ENCODE assay signal across 15 cellular contexts in the genomic region with DNA sequence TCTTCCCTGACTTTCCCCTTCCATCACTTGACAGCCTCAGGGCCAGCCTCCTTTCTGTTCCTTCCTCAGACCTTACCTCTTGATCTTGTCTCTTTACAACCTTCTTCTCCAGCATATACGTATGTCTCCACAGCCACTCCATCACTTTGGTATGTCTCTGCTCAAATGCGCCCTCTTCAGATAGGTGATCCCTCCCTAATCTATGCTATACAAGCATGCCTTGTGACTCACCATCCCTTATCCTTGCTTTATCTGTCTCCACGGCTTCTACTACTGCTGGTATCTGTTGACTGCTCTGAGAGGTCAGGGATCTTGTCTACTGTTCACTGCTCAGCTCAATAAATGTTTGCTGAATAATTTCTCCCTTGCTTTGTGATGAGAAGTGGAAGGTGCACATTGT. TPM values are rescaled to one million over a fixed set of nuclear protein-coding genes. Genes with fewer than 3 reads are reported as not detected.
DNase-seq lines count a peak whose midpoint lies in the region; ATAC-seq and TF ChIP-seq lines count a peak whose summit lies in the region.
"Had no signal": no experiment of that assay in that cellular context is flagged by ENCODE, and none has a peak within 500 bp of the region (broad histone marks: within the 10 kb centered on the region; RNA-seq: fewer than 3 reads in every experiment).

No MANE protein-coding gene starts in this region.

- TF ChIP-seq CTCF in PC-3 (conservative IDR thresholded peaks at IDR 0.05; ENCODE audit: low read depth, low read length) (peak; percentile 48), epithelial cell of esophagus (IDR thresholded peaks at IDR 0.05; ENCODE audit: insufficient read depth, low read depth, low read length, missing control alignments) (peak; percentile 18), type B pancreatic cell (conservative IDR thresholded peaks at IDR 0.05) (no peak)

- H3K27ac Mint-ChIP-seq in activated naive CD4-positive, alpha-beta T cell treated with anti-CD3 and anti-CD28 coated beads, Interleukin-2, amount 50 U/mL, for 72 hours: peak overlapping the region in 1 of 2 donors; percentile 65
- H3K27ac Mint-ChIP-seq in activated naive CD4-positive, alpha-beta T cell treated with anti-CD3 and anti-CD28 coated beads for 36 hours: no peak overlapping the region
- H3K27ac Mint-ChIP-seq in type B pancreatic cell: peak overlapping the region; percentile 7

- no peaks in the 10 kb centered on the region for H3K9me3 ChIP-seq in PC-3 (ENCODE audit: low read length)
- H3K9me3 ChIP-seq in neuronal stem cell (replicated peaks in 1 of 2; ENCODE audit: control insufficient read depth in 2 of 2, insufficient read depth in 1 of 2, low read depth in 1 of 2, low read length in 2 of 2): peaks cover 0 to 3% of the 10 kb centered on the region in 2 donors
- H3K9me3 ChIP-seq: neutrophil had no signal

- H3K36me3 Mint-ChIP-seq in activated naive CD4-positive, alpha-beta T cell treated with anti-CD3 and anti-CD28 coated beads, Interleukin-2, amount 50 U/mL, for 72 hours: peaks cover 29 to 82% of the 10 kb centered on the region in 2 donors
- peaks cover 43% of the 10 kb centered on the region for H3K36me3 Mint-ChIP-seq in activated naive CD4-positive, alpha-beta T cell treated with anti-CD3 and anti-CD28 coated beads for 36 hours (ENCODE audit: low read depth)
- peaks cover 14% of the 10 kb centered on the region for H3K36me3 Mint-ChIP-seq in type B pancreatic cell

- no peak overlapping the region for H3K4ac ChIP-seq in neuronal stem cell (ENCODE audit: low read length)

- CTCF ChIA-PET in activated naive CD4-positive, alpha-beta T cell treated with anti-CD3 and anti-CD28 coated beads for 36 hours (lab: Charles Lee): interaction anchor here (1.4 to 1.6 kb wide), 2 partner anchors 10 to 22 kb away, joined by 4 to 5 read pairs; no protein-coding TSS in a partner anchor
- CTCF ChIA-PET in PC-3 (lab: Charles Lee): no interaction called here

- no peak overlapping the region for H2BK5ac ChIP-seq in neuronal stem cell (ENCODE audit: low read length)

- H3K4me1 ChIP-seq in PC-3 (ENCODE audit: insufficient read depth, low read length) (peaks cover 6% of the 10 kb centered on the region), neuronal stem cell (ENCODE audit: control insufficient read depth in 2 of 2, insufficient read depth in 1 of 2, low read depth in 1 of 2, low read length in 2 of 2) (no peaks in the 10 kb centered on the region)

- H3K4me3 Mint-ChIP-seq in activated naive CD4-positive, alpha-beta T cell treated with anti-CD3 and anti-CD28 coated beads for 36 hours: no peak overlapping the region
- H3K4me3 Mint-ChIP-seq in type B pancreatic cell: no peak overlapping the region
- H3K4me3 Mint-ChIP-seq: B cell had no signal

- no peak overlapping the region for H3K23ac ChIP-seq in neuronal stem cell (ENCODE audit: low read depth, low read length, poor library complexity)

- no peak overlapping the region for H4K91ac ChIP-seq in neuronal stem cell (ENCODE audit: low read depth, low read length, poor library complexity)

- WGBS in neuronal stem cell (ENCODE audit: extremely low coverage in 2 of 2, insufficient read length in 2 of 2, insufficient replicate concordance in 1 of 2), 2 donors: no CpG with 5 or more reads among the region's 3 CpGs

- H2AK5ac ChIP-seq in neuronal stem cell (ENCODE audit: low read depth, low read length): no peak overlapping the region

- H3K27me3 Mint-ChIP-seq in activated naive CD4-positive, alpha-beta T cell treated with anti-CD3 and anti-CD28 coated beads for 36 hours (ENCODE audit: low read depth): no peaks in the 10 kb centered on the region
- H3K27me3 Mint-ChIP-seq in type B pancreatic cell: no peaks in the 10 kb centered on the region
- H3K27me3 Mint-ChIP-seq: B cell had no signal

- no peak overlapping the region for H3K14ac ChIP-seq in neuronal stem cell (ENCODE audit: low read length)

- H3K4me3 ChIP-seq in PC-3 (ENCODE audit: low read length) (no peak overlapping the region), epithelial cell of esophagus (ENCODE audit: low read length) (no peak overlapping the region), neuronal stem cell (ENCODE audit: low read length in 2 of 2) (no peak overlapping the region)

- no peaks in the 10 kb centered on the region for H4K20me1 ChIP-seq in PC-3 (ENCODE audit: low read length)

- peak; percentile 34 to 43 for ATAC-seq in activated naive CD4-positive, alpha-beta T cell treated with anti-CD3 and anti-CD28 coated beads, Interleukin-2, amount 50 U/mL, for 72 hours
- peak; percentile 59 for ATAC-seq in PC-3
- ATAC-seq: Panc1 had no signal

- no peak overlapping the region for H2AFZ ChIP-seq in PC-3 (ENCODE audit: low read length)
- no peak overlapping the region for H2AFZ ChIP-seq in neuronal stem cell (ENCODE audit: low read length)

- intact Hi-C loops in activated naive CD4-positive, alpha-beta T cell treated with anti-CD3 and anti-CD28 coated beads for 36 hours (cut with micrococcal nuclease): no loop called here
- intact Hi-C loops in PC-3 (cut with micrococcal nuclease): no loop called here

- H3K79me2 ChIP-seq in PC-3 (ENCODE audit: low read length): peaks cover 28% of the 10 kb centered on the region

- H3K27ac ChIP-seq in PC-3 (ENCODE audit: low read length) (no peak overlapping the region), neuronal stem cell (replicated peaks; ENCODE audit: low read length) (no peak overlapping the region)
- H3K27ac ChIP-seq: HL-60, neutrophil had no signal

- H2BK12ac ChIP-seq in neuronal stem cell (ENCODE audit: low read length): no peak overlapping the region

- H3F3A ChIP-seq in PC-3 (ENCODE audit: low read length, unreplicated experiment): no peaks in the 10 kb centered on the region

- no peaks in the 10 kb centered on the region for H3K36me3 ChIP-seq in PC-3 (ENCODE audit: low read depth, low read length)
- H3K36me3 ChIP-seq in neuronal stem cell (replicated peaks in 1 of 2; ENCODE audit: control insufficient read depth in 2 of 2, insufficient read depth in 2 of 2, low read length in 2 of 2): no peaks in the 10 kb centered on the region
- H3K36me3 ChIP-seq: neutrophil had no signal

- DNase-seq in activated naive CD4-positive, alpha-beta T cell treated with anti-CD3 and anti-CD28 coated beads, Interleukin-2, amount 50 U/mL, for 72 hours (ENCODE audit: low spot score in 2 of 2): no peak
- no peak for DNase-seq in activated naive CD4-positive, alpha-beta T cell treated with anti-CD3 and anti-CD28 coated beads for 36 hours
- DNase-seq in PC-3 (peak; percentile 66), epithelial cell of esophagus (ENCODE audit: low read depth) (peak; percentile 89), type B pancreatic cell (ENCODE audit: extremely low spot score, unreplicated experiment) (no peak), NCI-H526 (lab: John Stamatoyannopoulos, UW) (no peak), neuronal stem cell (ENCODE audit: low spot score) (no peak)
- DNase-seq in stimulated activated CD4-positive, alpha-beta T cell treated with anti-CD3 and anti-CD28 coated beads, Interleukin-1b, Interleukin-23, amount 100 ng/mL, for 48 hours: no peak
- DNase-seq: NCI-H1436 treated with DMSO at 0.1 percent for 48 hours; stimulated activated CD4-positive, alpha-beta T cell treated with anti-CD3 and anti-CD28 coated beads, Interleukin-2, amount 100 ng/mL, for 24 hours had no signal

- H3K4me1 Mint-ChIP-seq in activated naive CD4-positive, alpha-beta T cell treated with anti-CD3 and anti-CD28 coated beads for 36 hours (ENCODE audit: low read depth): peaks cover 57% of the 10 kb centered on the region
- H3K4me1 Mint-ChIP-seq in type B pancreatic cell (ENCODE audit: unreplicated experiment): peaks cover 5% of the 10 kb centered on the region

- H3K9ac ChIP-seq in PC-3 (ENCODE audit: low read length) (no peak overlapping the region), neuronal stem cell (ENCODE audit: low read depth, low read length, poor library complexity) (no peak overlapping the region)

- no peak overlapping the region for H4K8ac ChIP-seq in neuronal stem cell (ENCODE audit: low read depth, low read length)

- no TSS peak for BruUV-seq in PC-3 (replicated peaks; lab: Mats Ljungman, UMichigan)

- H3K27me3 ChIP-seq in PC-3 (ENCODE audit: low read length) (no peaks in the 10 kb centered on the region), neuronal stem cell (ENCODE audit: control insufficient read depth in 3 of 3, insufficient read depth in 3 of 3, low read depth in 1 of 3, low read length in 3 of 3) (no peaks in the 10 kb centered on the region)
- H3K27me3 ChIP-seq: neutrophil had no signal

- no peak overlapping the region for H3K4me2 ChIP-seq in PC-3 (ENCODE audit: low read length)
- no peak overlapping the region for H3K4me2 ChIP-seq in neuronal stem cell (ENCODE audit: insufficient read depth, low read length, poor library complexity, severe bottlenecking)

- POLR2A ChIA-PET in PC-3 (lab: Charles Lee; ENCODE audit: unreplicated experiment): no interaction called here

- no peak overlapping the region for H2BK120ac ChIP-seq in neuronal stem cell (ENCODE audit: low read depth, low read length)

- H3K9me3 Mint-ChIP-seq in activated naive CD4-positive, alpha-beta T cell treated with anti-CD3 and anti-CD28 coated beads, Interleukin-2, amount 50 U/mL, for 72 hours: peaks cover 12 to 19% of the 10 kb centered on the region in 2 donors
- peaks cover 22% of the 10 kb centered on the region for H3K9me3 Mint-ChIP-seq in activated naive CD4-positive, alpha-beta T cell treated with anti-CD3 and anti-CD28 coated beads for 36 hours
- peaks cover 8% of the 10 kb centered on the region for H3K9me3 Mint-ChIP-seq in type B pancreatic cell

- H2BK15ac ChIP-seq in neuronal stem cell (ENCODE audit: low read length): no peak overlapping the region

- H3K9me2 ChIP-seq in PC-3 (replicated peaks; ENCODE audit: low read length): no peaks in the 10 kb centered on the region

- H3K79me1 ChIP-seq in neuronal stem cell (ENCODE audit: low read depth, low read length): no peaks in the 10 kb centered on the region

- no peak overlapping the region for H3K18ac ChIP-seq in neuronal stem cell (ENCODE audit: low read length)

RNA-seq across cellular contexts. Expression of gene ARAP2, which starts 9.0 kb away (rescaled TPM):
- 10 to 100 TPM; 24.5 to 90.8 TPM for total RNA-seq in activated naive CD4-positive, alpha-beta T cell treated with anti-CD3 and anti-CD28 coated beads, Interleukin-2, amount 50 U/mL, for 72 hours
- total RNA-seq in activated naive CD4-positive, alpha-beta T cell treated with anti-CD3 and anti-CD28 coated beads for 36 hours: 10 to 100 TPM; 29.6 to 38.2 TPM
- total RNA-seq in PC-3 (2014; rRNA removed): 12.5 and 13.2 TPM in 2 replicates
- 10.8 and 20.0 TPM in 2 replicates for total RNA-seq in type B pancreatic cell (ENCODE audit: low replicate concordance)
- 0.40 TPM for polyA plus RNA-seq in neuronal stem cell (2013, experiment 1 of 2)
- polyA plus RNA-seq in neuronal stem cell (2013, experiment 2 of 2): 0.39 TPM
- total RNA-seq: endothelial cell of umbilical vein had no signal
- polyA plus RNA-seq: endothelial cell of umbilical vein had no signal

RNA-seq across cellular contexts. Expression of gene DTHD1, which starts 46.1 kb away (rescaled TPM):
- total RNA-seq in activated naive CD4-positive, alpha-beta T cell treated with anti-CD3 and anti-CD28 coated beads, Interleukin-2, amount 50 U/mL, for 72 hours: 1 to 10 TPM in 1 of 2 donors, under 1 TPM in 1; 0.20 to 3.6 TPM
- under 1 TPM; 0.17 to 0.25 TPM for total RNA-seq in activated naive CD4-positive, alpha-beta T cell treated with anti-CD3 and anti-CD28 coated beads for 36 hours
- not detected in 2 replicates for total RNA-seq in PC-3 (2014; rRNA removed)
- 0.14 TPM in 1 of 2 replicates, not detected in the other for total RNA-seq in type B pancreatic cell (ENCODE audit: low replicate concordance)
- not detected for polyA plus RNA-seq in neuronal stem cell (2013, experiment 1 of 2)
- not detected for polyA plus RNA-seq in neuronal stem cell (2013, experiment 2 of 2)
- total RNA-seq: B cell, endothelial cell of umbilical vein had no signal
- polyA plus RNA-seq: endothelial cell of umbilical vein had no signal

Comparison
In these comparisons a context has a peak if more than half of its experiments do, and no peak if none do; other contexts are left out.
1. DNase-seq: peak in PC-3 (single experiment) and epithelial cell of esophagus (single experiment); none in activated naive CD4-positive, alpha-beta T cell treated with anti-CD3 and anti-CD28 coated beads, Interleukin-2, amount 50 U/mL, for 72 hours (0 of 2), activated naive CD4-positive, alpha-beta T cell treated with anti-CD3 and anti-CD28 coated beads for 36 hours (single experiment), type B pancreatic cell (single experiment), NCI-H526 (0 of 2), stimulated activated CD4-positive, alpha-beta T cell treated with anti-CD3 and anti-CD28 coated beads, Interleukin-1b, Interleukin-23, amount 100 ng/mL, for 48 hours (single experiment) and neuronal stem cell (single experiment).